In the genomic region with DNA sequence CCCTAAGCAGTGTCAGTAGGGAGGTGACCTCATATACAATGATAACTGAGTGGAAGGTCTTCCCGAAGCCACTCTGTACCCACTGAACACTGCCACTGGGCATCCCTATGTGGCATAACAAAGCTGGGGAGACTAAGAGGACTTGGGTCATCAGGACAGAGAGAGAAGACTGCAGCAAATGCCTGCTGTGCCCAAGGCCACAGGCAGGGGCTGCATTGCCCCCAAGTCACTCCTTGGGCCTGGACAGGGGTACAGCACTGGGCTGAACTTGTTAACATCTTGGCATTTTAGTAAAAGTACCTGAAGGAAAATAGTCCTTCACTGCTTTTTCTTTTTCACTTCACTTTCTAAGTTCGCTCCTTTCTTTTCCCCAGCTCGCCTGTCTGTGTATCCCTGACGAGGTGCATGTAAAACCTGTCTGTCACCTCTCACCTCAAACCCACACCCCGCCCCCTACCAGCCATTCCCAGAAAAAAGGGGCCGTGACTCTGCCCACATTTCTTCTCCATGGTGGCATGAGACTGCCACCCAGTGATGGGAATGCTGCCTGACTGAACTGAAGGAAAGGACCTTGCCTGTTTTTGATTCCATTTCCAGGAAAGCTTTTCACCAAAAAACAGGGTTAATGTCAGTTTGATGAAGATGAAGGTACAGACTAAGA, we compare ENCODE assay signal across 8 cellular contexts.
DNase-seq lines count a peak whose midpoint lies in the region; ATAC-seq and TF ChIP-seq lines count a peak whose summit lies in the region.

No MANE protein-coding gene starts in this region.

- TF ChIP-seq POLR2A in HCT116 (IDR thresholded peaks at IDR 0.05; ENCODE audit: borderline replicate concordance, extremely low read depth, insufficient read depth, insufficient read length), result no peak

- H3K9me3 ChIP-seq in HCT116 (ENCODE audit: control insufficient read depth in 1 of 2, insufficient read depth in 1 of 2, low read depth in 1 of 2, low read length in 2 of 2), result no peaks in the 10 kb centered on the region
- H3K9me3 ChIP-seq in adipocyte (ENCODE audit: control insufficient read depth, low read length), result no peaks in the 10 kb centered on the region
- H3K9me3 ChIP-seq in MM.1S (replicated peaks; ENCODE audit: insufficient read depth, low read length), result no peaks in the 10 kb centered on the region

- H3K27ac ChIP-seq in HCT116 (ENCODE audit: low read depth, low read length) (no peak overlapping the region), MM.1S (ENCODE audit: low read length) (no peak overlapping the region)

- CTCF ChIA-PET in AG04449 (lab: Yijun Ruan, JAX), result interaction anchor here (1.0 to 6.2 kb wide), 12 partner anchors 10 to 445 kb away, joined by 3 to 55 read pairs (median 4); no protein-coding TSS in a partner anchor
- CTCF ChIA-PET in HCT116 (lab: Charles Lee), result interaction anchor here (1.0 to 1.5 kb wide), 3 partner anchors 12 to 435 kb away, joined by 3 to 8 read pairs (median 4); no protein-coding TSS in a partner anchor

- no peaks in the 10 kb centered on the region for H3K79me2 ChIP-seq in HCT116 (ENCODE audit: insufficient read depth, low read length)
- no peaks in the 10 kb centered on the region for H3K79me2 ChIP-seq in MM.1S (ENCODE audit: low read length)

- TF ChIP-seq RAD21 in HCT116 (IDR thresholded peaks at IDR 0.05; ENCODE audit: low read depth), result peak; percentile 90

- intact Hi-C loops in HCT116 (cut with micrococcal nuclease), result no loop called here

- BruUV-seq in HCT116 (replicated peaks; lab: Mats Ljungman, UMichigan), result no TSS peak

- peak; percentile 95 for ATAC-seq in HCT116
- no peak for ATAC-seq in stimulated activated naive CD8-positive, alpha-beta T cell treated with anti-CD3 and anti-CD28 coated beads, Interleukin-15, Interleukin-2, amounts not matched to agents 100 U/mL and 50 U/mL, for 24 hours

- H3K4me2 ChIP-seq in HCT116 (ENCODE audit: low read length), result peak overlapping the region; percentile 32
- no peak overlapping the region for H3K4me2 ChIP-seq in MM.1S (ENCODE audit: low read depth, low read length)

- H3F3A ChIP-seq in MM.1S (ENCODE audit: insufficient read depth, low read length), result no peaks in the 10 kb centered on the region

- H4K20me1 ChIP-seq in HCT116 (ENCODE audit: insufficient read depth) (no peaks in the 10 kb centered on the region), MM.1S (ENCODE audit: insufficient read depth, low read length) (no peaks in the 10 kb centered on the region)

- H3K9me2 ChIP-seq in HCT116 (ENCODE audit: insufficient read depth) (no peaks in the 10 kb centered on the region), MM.1S (replicated peaks; ENCODE audit: insufficient read depth, low read length) (no peaks in the 10 kb centered on the region)

- TF ChIP-seq CTCF in AG04449 (IDR thresholded peaks at IDR 0.05; ENCODE audit: insufficient read depth, low read length, missing control alignments) (peak; percentile 57), HCT116 (IDR thresholded peaks at IDR 0.05 in 2 of 3, conservative IDR thresholded peaks at IDR 0.05 in 1 of 3; ENCODE audit: borderline replicate concordance in 1 of 3, insufficient read depth in 1 of 3, low read depth in 2 of 3, low read length in 2 of 3) (peak; percentile 71 to 93 (median 80)), MM.1S (IDR thresholded peaks at IDR 0.05; ENCODE audit: low read length) (no peak)

- H3K4me3 ChIP-seq in AG04449 (ENCODE audit: low read depth, low read length) (no peak overlapping the region), HCT116 (replicated peaks in 1 of 2; ENCODE audit: low read depth in 1 of 2, low read length in 2 of 2) (no peak overlapping the region), adipocyte (ENCODE audit: low read length) (no peak overlapping the region), MM.1S (ENCODE audit: low read length) (no peak overlapping the region)

- no peaks in the 10 kb centered on the region for H3K36me3 ChIP-seq in HCT116 (ENCODE audit: control insufficient read depth in 1 of 2, insufficient read depth in 2 of 2, low read length in 2 of 2)
- no peaks in the 10 kb centered on the region for H3K36me3 ChIP-seq in adipocyte (ENCODE audit: control insufficient read depth, insufficient read depth, low read length, severe bottlenecking)
- H3K36me3 ChIP-seq in MM.1S (replicated peaks; ENCODE audit: insufficient read depth, low read length), result no peaks in the 10 kb centered on the region

- H3K9ac ChIP-seq in HCT116 (ENCODE audit: low read length) (no peak overlapping the region), adipocyte (ENCODE audit: low read length) (no peak overlapping the region), MM.1S (ENCODE audit: low read length) (no peak overlapping the region)

- H3K27me3 ChIP-seq in HCT116 (ENCODE audit: insufficient read depth, low read length) (no peaks in the 10 kb centered on the region), adipocyte (replicated peaks; ENCODE audit: control insufficient read depth, insufficient read depth, low read length) (no peaks in the 10 kb centered on the region), MM.1S (replicated peaks; ENCODE audit: insufficient read depth, low read length) (no peaks in the 10 kb centered on the region)

- H2AFZ ChIP-seq in HCT116 (ENCODE audit: low read depth, low read length, poor library complexity, severe bottlenecking) (no peak overlapping the region), MM.1S (ENCODE audit: low read length) (no peak overlapping the region)

- RAD21 ChIA-PET in HCT116 (lab: Charles Lee; ENCODE audit: low non-redundant PET in 1 of 2, low total read pairs in 2 of 2, uncharacterized antibody in 2 of 2, unreplicated experiment in 2 of 2), result no interaction called here

- POLR2A ChIA-PET in AG04449 (lab: Yijun Ruan, JAX) (no interaction called here), HCT116 (lab: Charles Lee) (no interaction called here)

- DNase-seq in AG04449 (ENCODE audit: low read depth, low spot score), result no peak
- peak; percentile 31 for DNase-seq in HCT116 (ENCODE audit: low read depth, low spot score)
- peak; percentile 72 for DNase-seq in adipocyte (ENCODE audit: low read depth)
- peak; percentile 40 for DNase-seq in iPS DF 19.7 (ENCODE audit: low read depth, low spot score)
- no peak for DNase-seq in T-helper 2 cell
- no peak for DNase-seq in stimulated activated naive CD8-positive, alpha-beta T cell treated with anti-CD3 and anti-CD28 coated beads, Interleukin-15, Interleukin-2, amounts not matched to agents 100 U/mL and 50 U/mL, for 24 hours
- DNase-seq in MM.1S, result no peak
- DNase-seq in Kasumi-1 (lab: John Stamatoyannopoulos, UW), result no peak

- H3K4me1 ChIP-seq in HCT116 (ENCODE audit: control insufficient read depth in 1 of 2, insufficient read depth in 2 of 2, low read length in 2 of 2) (peaks cover 7 to 12% of the 10 kb centered on the region in 2 experiments; a peak in 3 of 4 replicates), adipocyte (ENCODE audit: control insufficient read depth, insufficient read depth, low read length) (no peaks in the 10 kb centered on the region), MM.1S (ENCODE audit: low read length) (no peaks in the 10 kb centered on the region)

TF ChIP-seq in HCT116, 20 proteins besides CTCF, POLR2A, EP300 and RAD21:
- TF ChIP-seq EGR1 (IDR thresholded peaks at IDR 0.05; ENCODE audit: low read depth) (no peak), YY1 (IDR thresholded peaks at IDR 0.05; ENCODE audit: extremely low read depth, insufficient replicate concordance, low read depth, low read length) (peak; percentile 70), FOSL1 (IDR thresholded peaks at IDR 0.05; ENCODE audit: low read depth) (no peak), CEBPB (IDR thresholded peaks at IDR 0.05; ENCODE audit: low read depth) (no peak)
TF ChIP-seq in HCT116: peak in this region for 1.

Comparison
In these comparisons a context has a peak if more than half of its experiments do, and no peak if none do; other contexts are left out.
1. DNase-seq: peak in HCT116 (single experiment), adipocyte (single experiment) and iPS DF 19.7 (single experiment); none in AG04449 (single experiment), T-helper 2 cell (0 of 5), stimulated activated naive CD8-positive, alpha-beta T cell treated with anti-CD3 and anti-CD28 coated beads, Interleukin-15, Interleukin-2, amounts not matched to agents 100 U/mL and 50 U/mL, for 24 hours (single experiment), MM.1S (single experiment) and Kasumi-1 (0 of 2).